Comparison of ENCODE assay signal across 1 cellular context in genomic region chr7:37446371-37446770, GRCh38.
TF ChIP-seq lines count a peak whose summit lies in the region.

No MANE protein-coding gene starts in this region.

TF ChIP-seq in HepG2, 621 proteins besides CTCF, POLR2A, EP300 and RAD21 (continued from another document):
- TF ChIP-seq ZNF142 (CRISPR knock-in tag; IDR thresholded peaks at IDR 0.05) (no peak), ZFP1 (CRISPR knock-in tag; IDR thresholded peaks at IDR 0.05) (no peak), HNF1A (IDR thresholded peaks at IDR 0.05; ENCODE audit: low read depth) (no peak), HNF1A (CRISPR knock-in tag; IDR thresholded peaks at IDR 0.05; ENCODE audit: borderline replicate concordance) (no peak), ZNF407 (CRISPR knock-in tag; IDR thresholded peaks at IDR 0.05; ENCODE audit: not compliant biosample characterization) (no peak), LBX2 (CRISPR knock-in tag; IDR thresholded peaks at IDR 0.05; ENCODE audit: borderline replicate concordance) (no peak), ZNF367 (CRISPR knock-in tag; IDR thresholded peaks at IDR 0.05; ENCODE audit: borderline replicate concordance) (no peak), MED13 (CRISPR knock-in tag; IDR thresholded peaks at IDR 0.05) (no peak), ZNF546 (CRISPR knock-in tag; conservative IDR thresholded peaks at IDR 0.05) (no peak), ATF5 (CRISPR knock-in tag; IDR thresholded peaks at IDR 0.05; ENCODE audit: low read depth) (no peak), ZNF12 (CRISPR knock-in tag; IDR thresholded peaks at IDR 0.05) (no peak)
